9 cellular contexts compared by ENCODE assay signal in the genomic region with DNA sequence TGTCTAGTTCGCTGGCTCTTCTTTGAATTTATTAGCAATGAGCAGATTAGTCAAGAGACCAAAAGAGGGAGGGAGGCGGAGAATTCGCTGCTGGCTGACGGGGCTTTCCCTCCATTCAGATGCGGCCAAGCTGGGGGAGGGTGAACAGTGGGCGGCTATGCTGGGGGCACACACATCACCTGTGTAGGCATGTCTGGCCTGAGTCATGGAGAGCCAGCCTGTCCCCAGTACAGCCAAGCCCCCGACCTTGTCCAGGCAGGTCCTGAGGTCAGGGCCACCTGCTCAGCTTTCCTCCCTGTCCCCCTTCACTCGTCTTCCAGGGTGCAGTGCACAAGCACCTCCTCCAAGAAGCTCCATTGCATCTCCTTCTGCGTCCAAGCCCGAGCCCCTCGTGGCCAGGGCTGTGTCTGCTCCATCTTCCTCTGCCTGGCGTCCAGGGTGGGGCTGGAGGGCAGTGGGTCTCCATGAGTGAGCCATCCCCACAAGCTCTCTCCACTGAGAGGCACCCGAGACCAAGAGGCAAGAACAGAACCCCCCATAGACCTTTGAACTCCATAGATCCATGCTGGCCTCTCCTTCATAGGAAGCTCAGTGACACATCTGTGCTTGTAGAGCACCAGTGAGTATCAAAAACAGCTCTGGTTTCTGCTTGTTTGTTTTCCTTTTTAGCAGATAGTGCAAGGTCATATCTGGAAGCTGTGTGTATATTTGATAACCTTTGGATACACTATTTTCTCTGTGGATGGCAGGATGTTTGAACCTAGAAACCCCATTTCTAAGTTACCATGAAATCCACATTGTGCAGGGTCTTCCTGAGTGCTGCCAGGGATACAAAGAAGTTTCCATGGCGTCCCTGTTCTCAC. TPM values are rescaled to one million over a fixed set of nuclear protein-coding genes. Genes with fewer than 3 reads are reported as not detected.
A peak's percentile ranks its signal among the peaks of the same experiment; 100 is the strongest.
DNase-seq lines count a peak whose midpoint lies in the region; ATAC-seq, FAIRE-seq and TF ChIP-seq lines count a peak whose summit lies in the region.
"Had no signal": no experiment of that assay in that cellular context is flagged by ENCODE, and none has a peak within 500 bp of the region (broad histone marks: within the 10 kb centered on the region; RNA-seq: fewer than 3 reads in every experiment).

No MANE protein-coding gene starts in this region.

- H2AFZ ChIP-seq in Loucy (ENCODE audit: low read length), result peak overlapping the region; percentile 49; the same call in 1 of the 2 replicates

- 82% methylated on average over 13 of the region's 14 CpGs for WGBS in A549 (ENCODE audit: missing lambda C conversion rate)

- H3K4me2 ChIP-seq in A549, result peak overlapping the region; percentile 59
- H3K4me2 ChIP-seq in Loucy (ENCODE audit: low read depth, low read length, poor library complexity, severe bottlenecking), result peak overlapping the region; percentile 2

- no peak for TF ChIP-seq RAD21 in A549 (conservative IDR thresholded peaks at IDR 0.05 in 1 of 2, IDR thresholded peaks at IDR 0.05 in 1 of 2)

- FAIRE-seq in A549 (lab: Jason Lieb, UNC), result no peak

- H3K27me3 Mint-ChIP-seq in nephron (ENCODE audit: low read depth), result no peaks in the 10 kb centered on the region

- no peak for ATAC-seq in A549
- no peak for ATAC-seq in GM18519 (IDR thresholded peaks at IDR 0.05; ENCODE audit: low FRiP score, unreplicated experiment)

- no peaks in the 10 kb centered on the region for H3K9me3 Mint-ChIP-seq in nephron

- H3K27me3 ChIP-seq in Loucy (ENCODE audit: insufficient read depth, low read length, poor library complexity, severe bottlenecking), result no peaks in the 10 kb centered on the region
- H3K27me3 ChIP-seq in endocrine pancreas (ENCODE audit: control insufficient read depth, insufficient read depth, low read length), result no peaks in the 10 kb centered on the region

- TF ChIP-seq CTCF in A549 (IDR thresholded peaks at IDR 0.05) (no peak), Loucy (conservative IDR thresholded peaks at IDR 0.05; ENCODE audit: low read length) (no peak), nephron (IDR thresholded peaks at IDR 0.05; ENCODE audit: unreplicated experiment in 3 of 3) (no peak)

- peak overlapping the region; percentile 25 for H3K9ac ChIP-seq in Loucy (ENCODE audit: low read depth, low read length, poor library complexity, severe bottlenecking)
- peak overlapping the region; percentile 23 for H3K9ac ChIP-seq in endocrine pancreas (ENCODE audit: control insufficient read depth, insufficient read depth, low read length)

- DNase-seq in A549 (ENCODE audit: low read depth in 1 of 2, low spot score in 1 of 2) (no peak), NCI-H1694 treated with DMSO at 0.1 percent for 48 hours (lab: John Stamatoyannopoulos, UW) (no peak), T1000 (lab: John Stamatoyannopoulos, UW) (no peak), UCSD-AML1 (lab: John Stamatoyannopoulos, UW; ENCODE audit: unreplicated experiment) (no peak)
- DNase-seq: stimulated activated CD4-positive, alpha-beta T cell treated with anti-CD3 and anti-CD28 coated beads, Interleukin-15, amount 100 ng/mL, for 24 hours had no signal

- no peak overlapping the region for H3K4me3 Mint-ChIP-seq in nephron

- H3K9me2 ChIP-seq in Loucy (replicated peaks; ENCODE audit: low read depth, low read length), result no peaks in the 10 kb centered on the region

- POLR2A ChIA-PET in A549 (lab: Yijun Ruan, JAX), result interaction anchor here (0.6 kb wide), 1 partner anchor 27 kb away, joined by 3 read pairs; no protein-coding TSS in a partner anchor

- TF ChIP-seq EP300 in A549 (IDR thresholded peaks at IDR 0.05), result no peak

- no peaks in the 10 kb centered on the region for H3F3A ChIP-seq in Loucy (ENCODE audit: low read depth)

- H3K36me3 Mint-ChIP-seq in nephron (ENCODE audit: low read depth), result peaks cover 11% of the 10 kb centered on the region

- H4K20me1 ChIP-seq in Loucy (ENCODE audit: insufficient read depth, low read length, poor library complexity, severe bottlenecking), result no peaks in the 10 kb centered on the region

- H3K4me1 Mint-ChIP-seq in nephron, result peaks cover 62% of the 10 kb centered on the region

- H3K4me3 ChIP-seq in A549, result no peak overlapping the region
- no peak overlapping the region for H3K4me3 ChIP-seq in Loucy (ENCODE audit: low read length, poor library complexity, severe bottlenecking)
- no peak overlapping the region for H3K4me3 ChIP-seq in endocrine pancreas (ENCODE audit: control insufficient read depth, insufficient read depth, low read length)

- H3K4me1 ChIP-seq in A549 (peaks cover 63% of the 10 kb centered on the region), Loucy (ENCODE audit: insufficient read depth, low read length, poor library complexity, severe bottlenecking) (peaks cover 34% of the 10 kb centered on the region), endocrine pancreas (ENCODE audit: control insufficient read depth, insufficient read depth, low read length) (no peaks in the 10 kb centered on the region)

- H3K36me3 ChIP-seq in Loucy (ENCODE audit: insufficient read depth, low read length) (no peaks in the 10 kb centered on the region), endocrine pancreas (ENCODE audit: control insufficient read depth, insufficient read depth, low read length) (peaks cover 2% of the 10 kb centered on the region)

- no peaks in the 10 kb centered on the region for H3K79me2 ChIP-seq in Loucy (ENCODE audit: insufficient read depth, low read length)

- H3K27ac ChIP-seq in A549, result peak overlapping the region; percentile 82 to 92

- no peak for TF ChIP-seq POLR2A in A549 (IDR thresholded peaks at IDR 0.05; ENCODE audit: low read length)

- no peaks in the 10 kb centered on the region for H3K9me3 ChIP-seq in A549
- H3K9me3 ChIP-seq in Loucy (ENCODE audit: insufficient read depth, low read depth, low read length), result no peaks in the 10 kb centered on the region
- H3K9me3 ChIP-seq in endocrine pancreas (ENCODE audit: control insufficient read depth, low read length), result no peaks in the 10 kb centered on the region

- CTCF ChIA-PET in A549 (lab: Yijun Ruan, JAX), result interaction anchor here (0.8 to 9.7 kb wide), 10 partner anchors 9 to 116 kb away, joined by 3 to 69 read pairs (median 4); no protein-coding TSS in a partner anchor

- H3K27ac Mint-ChIP-seq in nephron, result peak overlapping the region; percentile 43 to 71 (median 62)

TF ChIP-seq in A549, 52 proteins besides CTCF, POLR2A, EP300 and RAD21:
- TF ChIP-seq MAFK (IDR thresholded peaks at IDR 0.05; ENCODE audit: partially characterized antibody) (no peak), FOSL2 (IDR thresholded peaks at IDR 0.05) (no peak), FOSL2 (CRISPR knock-in tag; IDR thresholded peaks at IDR 0.05) (no peak), RNF2 (IDR thresholded peaks at IDR 0.05; ENCODE audit: borderline replicate concordance, low read depth) (no peak), CHD4 (IDR thresholded peaks at IDR 0.05; ENCODE audit: borderline replicate concordance) (no peak)
- TF ChIP-seq, protein P1, sequence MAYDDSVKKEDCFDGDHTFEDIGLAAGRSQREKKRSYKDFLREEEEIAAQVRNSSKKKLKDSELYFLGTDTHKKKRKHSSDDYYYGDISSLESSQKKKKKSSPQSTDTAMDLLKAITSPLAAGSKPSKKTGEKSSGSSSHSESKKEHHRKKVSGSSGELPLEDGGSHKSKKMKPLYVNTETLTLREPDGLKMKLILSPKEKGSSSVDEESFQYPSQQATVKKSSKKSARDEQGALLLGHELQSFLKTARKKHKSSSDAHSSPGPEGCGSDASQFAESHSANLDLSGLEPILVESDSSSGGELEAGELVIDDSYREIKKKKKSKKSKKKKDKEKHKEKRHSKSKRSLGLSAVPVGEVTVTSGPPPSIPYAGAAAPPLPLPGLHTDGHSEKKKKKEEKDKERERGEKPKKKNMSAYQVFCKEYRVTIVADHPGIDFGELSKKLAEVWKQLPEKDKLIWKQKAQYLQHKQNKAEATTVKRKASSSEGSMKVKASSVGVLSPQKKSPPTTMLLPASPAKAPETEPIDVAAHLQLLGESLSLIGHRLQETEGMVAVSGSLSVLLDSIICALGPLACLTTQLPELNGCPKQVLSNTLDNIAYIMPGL (CRISPR knock-in tag; IDR thresholded peaks at IDR 0.05; ENCODE audit: borderline replicate concordance), result no peak

RNA-seq across cellular contexts. Expression of a gene that starts 1.9 kb away (rescaled TPM):
- polyA plus RNA-seq in A549 (2011; rRNA removed) (0.89 and 0.92 TPM in 2 replicates), A549 (2017; fragmentation: RNase III; extraction: RNeasy Plus Mini Kit Qiagen cat#74134 plus additional on column Dnase treatment) (0.22 to 0.50 TPM (median 0.46 TPM) in 3 replicates)
- 0.37 and 0.71 TPM in 2 replicates for polyA plus RNA-seq in A549 (2012; cell fraction: cytosol; rRNA removed)
- polyA plus RNA-seq in A549 (2012; cell fraction: nucleus; rRNA removed), result 0.51 and 1.2 TPM in 2 replicates
- 1.5 and 2.1 TPM in 2 replicates for polyA minus RNA-seq in A549 (2011; rRNA and poly(A)+ RNA removed)

RNA-seq across cellular contexts. Expression of a gene that starts 20.2 kb away (rescaled TPM):
- polyA plus RNA-seq in A549 (2011; rRNA removed) (11.0 and 13.0 TPM in 2 replicates), A549 (2017; fragmentation: RNase III; extraction: RNeasy Plus Mini Kit Qiagen cat#74134 plus additional on column Dnase treatment) (8.5 to 8.7 TPM (median 8.6 TPM) in 3 replicates)
- 2.8 and 2.9 TPM in 2 replicates for polyA plus RNA-seq in A549 (2012; cell fraction: cytosol; rRNA removed)
- polyA plus RNA-seq in A549 (2012; cell fraction: nucleus; rRNA removed), result 0.54 and 1.7 TPM in 2 replicates
- polyA minus RNA-seq in A549 (2011; rRNA and poly(A)+ RNA removed), result 1.4 and 2.2 TPM in 2 replicates

RNA-seq across cellular contexts. Expression of a gene that starts 20.9 kb away (rescaled TPM):
- polyA plus RNA-seq in A549 (2011; rRNA removed) (2.1 and 2.2 TPM in 2 replicates), A549 (2017; fragmentation: RNase III; extraction: RNeasy Plus Mini Kit Qiagen cat#74134 plus additional on column Dnase treatment) (1.3 to 2.3 TPM (median 1.9 TPM) in 3 replicates)
- 0.99 and 1.2 TPM in 2 replicates for polyA plus RNA-seq in A549 (2012; cell fraction: cytosol; rRNA removed)
- 2.7 and 2.9 TPM in 2 replicates for polyA plus RNA-seq in A549 (2012; cell fraction: nucleus; rRNA removed)
- polyA minus RNA-seq in A549 (2011; rRNA and poly(A)+ RNA removed), result 2.3 and 2.9 TPM in 2 replicates
